In the genomic region with DNA sequence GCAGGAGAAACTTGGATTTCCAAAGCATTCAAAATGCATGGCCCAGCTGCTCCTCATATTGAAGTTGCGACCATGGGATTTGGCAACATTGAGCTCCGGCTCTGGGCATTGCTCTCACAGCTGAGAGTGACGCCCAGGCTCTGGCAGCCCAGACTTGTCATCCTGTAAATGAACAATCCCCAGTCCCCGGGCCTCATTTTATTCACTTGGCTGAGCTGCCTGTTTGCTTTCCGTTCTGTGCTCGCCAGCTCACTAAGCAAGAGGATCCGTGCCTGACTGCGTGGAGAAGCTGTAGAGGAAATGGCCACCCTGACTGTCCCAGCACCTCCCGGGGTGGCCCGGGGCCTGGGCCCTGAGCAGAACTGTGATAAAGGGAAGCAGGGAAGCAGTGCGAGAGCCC, we compare ENCODE assay signal across 10 cellular contexts.
DNase-seq lines count a peak whose midpoint lies in the region; ATAC-seq and TF ChIP-seq lines count a peak whose summit lies in the region.
"Had no signal": no experiment of that assay in that cellular context is flagged by ENCODE, and none has a peak within 500 bp of the region (broad histone marks: within the 10 kb centered on the region; RNA-seq: fewer than 3 reads in every experiment).

No MANE protein-coding gene starts in this region.

- no peaks in the 10 kb centered on the region for H3K27me3 ChIP-seq in left ventricle myocardium inferior (ENCODE audit: low read depth)

- no peaks in the 10 kb centered on the region for H3K36me3 ChIP-seq in left ventricle myocardium inferior

- DNase-seq in DMS153 (lab: John Stamatoyannopoulos, UW): peak; percentile 47
- DNase-seq in astrocyte of the spinal cord (ENCODE audit: low read depth, low spot score): peak; percentile 6
- DNase-seq in left ventricle myocardium inferior: peak; percentile 79
- DNase-seq in posterior cingulate gyrus: peak; percentile 49 to 95 (median 72)
- no peak for DNase-seq in effector CD8-positive, alpha-beta T cell (lab: John Stamatoyannopoulos, UW)
- DNase-seq in NCI-H146 treated with DMSO at 0.1 percent for 48 hours (lab: John Stamatoyannopoulos, UW; ENCODE audit: unreplicated experiment): no peak
- no peak for DNase-seq in NCI-H1436 (lab: John Stamatoyannopoulos, UW)
- DNase-seq: SK-N-SH had no signal

- H3K4me1 ChIP-seq in left ventricle myocardium inferior: peaks cover 52% of the 10 kb centered on the region

- H3K4me3 ChIP-seq in astrocyte of the spinal cord (ENCODE audit: low read depth, low read length) (no peak overlapping the region), left ventricle myocardium inferior (no peak overlapping the region)

- peak overlapping the region; percentile 86 for H3K27ac ChIP-seq in left ventricle myocardium inferior (replicated peaks)

- intact Hi-C loops in left ventricle myocardium inferior (cut with micrococcal nuclease): no loop called here
- intact Hi-C loops in posterior cingulate gyrus (cut with DNase I): no loop called here

- no peak for ATAC-seq in HG03095 (IDR thresholded peaks at IDR 0.05; ENCODE audit: unreplicated experiment)
- ATAC-seq: activated naive CD4-positive, alpha-beta T cell treated with anti-CD3 and anti-CD28 coated beads, Interleukin-2, amount 50 U/mL, for 72 hours had no signal

- H3K9me3 ChIP-seq in left ventricle myocardium inferior (replicated peaks): no peaks in the 10 kb centered on the region
- H3K9me3 ChIP-seq: SK-N-SH had no signal

- in situ Hi-C loops in astrocyte of the spinal cord (cut with HindIII; ENCODE audit: low sequenced_read_pairs): no loop called here

- TF ChIP-seq CTCF in astrocyte of the spinal cord (IDR thresholded peaks at IDR 0.05; ENCODE audit: low read depth, low read length): no peak
- TF ChIP-seq CTCF in left ventricle myocardium inferior (IDR thresholded peaks at IDR 0.05; ENCODE audit: borderline replicate concordance): no peak

Comparison
In these comparisons a context has a peak if more than half of its experiments do, and no peak if none do; other contexts are left out.
1. DNase-seq: peak in DMS153 (single experiment), astrocyte of the spinal cord (single experiment), left ventricle myocardium inferior (single experiment) and posterior cingulate gyrus (10 of 10); none in effector CD8-positive, alpha-beta T cell (single experiment), NCI-H146 treated with DMSO at 0.1 percent for 48 hours (single experiment) and NCI-H1436 (single experiment).